ENCODE assay signal across 21 cellular contexts in the genomic region with DNA sequence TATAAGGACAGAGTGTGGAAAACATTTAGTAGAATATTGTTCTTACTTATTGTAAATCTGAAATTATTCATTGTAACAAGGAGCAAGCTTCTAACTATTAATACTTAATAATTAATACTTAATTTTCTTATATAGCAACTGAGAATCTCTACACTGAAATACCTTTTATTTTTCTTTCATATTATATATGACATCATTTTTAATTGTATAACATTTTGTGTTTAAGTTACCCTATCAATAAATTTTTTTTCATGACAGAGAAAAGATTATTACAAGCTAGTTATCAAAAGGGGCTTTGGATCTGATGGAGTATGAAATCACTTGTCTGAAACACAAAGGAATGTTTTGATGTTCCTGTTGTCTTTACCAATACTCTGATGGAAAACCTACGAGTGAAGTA.
DNase-seq lines count a peak whose midpoint lies in the region; ATAC-seq, FAIRE-seq and TF ChIP-seq lines count a peak whose summit lies in the region.
"Had no signal": no experiment of that assay in that cellular context is flagged by ENCODE, and none has a peak within 500 bp of the region (broad histone marks: within the 10 kb centered on the region; RNA-seq: fewer than 3 reads in every experiment).

No MANE protein-coding gene starts in this region.

- no peak overlapping the region for H3K4me3 ChIP-seq in HEK293 (ENCODE audit: low read depth, low read length)
- H3K4me3 ChIP-seq: BLaER1, GM12878, HAP-1 had no signal

- H3K36me3 Mint-ChIP-seq in nephron (ENCODE audit: low read depth) = peaks cover 7% of the 10 kb centered on the region
- H3K36me3 Mint-ChIP-seq in activated CD4-positive, alpha-beta T cell treated with anti-CD3 and anti-CD28 coated beads, Interleukin-2, amount 10 ng/mL, durations not matched to agents 7 days and 5 days (ENCODE audit: low read depth) = no peaks in the 10 kb centered on the region
- H3K36me3 Mint-ChIP-seq: CD4-positive, CD25-positive, alpha-beta regulatory T cell; CD8-positive, alpha-beta T cell had no signal

- H3K27ac Mint-ChIP-seq in nephron = peak overlapping the region; percentile 37 to 59 (median 45)
- H3K27ac Mint-ChIP-seq in activated CD4-positive, alpha-beta T cell treated with anti-CD3 and anti-CD28 coated beads, Interleukin-2, amount 10 ng/mL, durations not matched to agents 7 days and 5 days = no peak overlapping the region
- H3K27ac Mint-ChIP-seq: CD4-positive, CD25-positive, alpha-beta regulatory T cell; CD8-positive, alpha-beta T cell had no signal

- H3K9me3 Mint-ChIP-seq in nephron = peaks cover 11% of the 10 kb centered on the region
- peaks cover 2% of the 10 kb centered on the region for H3K9me3 Mint-ChIP-seq in activated CD4-positive, alpha-beta T cell treated with anti-CD3 and anti-CD28 coated beads, Interleukin-2, amount 10 ng/mL, durations not matched to agents 7 days and 5 days

- ATAC-seq in GM21737 (IDR thresholded peaks at IDR 0.05; ENCODE audit: unreplicated experiment) (no peak), GM18498 (IDR thresholded peaks at IDR 0.05; ENCODE audit: unreplicated experiment) (no peak)
- ATAC-seq: CD8-positive, alpha-beta T cell; GM12878 had no signal

- 0 out of 2 replicates have a peak, but pooled peaks cover 3% of the 10 kb centered on the region for H3K4me1 ChIP-seq in HEK293 (ENCODE audit: control insufficient read depth, insufficient read depth, low read length)
- H3K4me1 ChIP-seq: BLaER1, HAP-1 had no signal

- no peak for DNase-seq in activated CD4-positive, alpha-beta T cell treated with anti-CD3 and anti-CD28 coated beads, Interleukin-2, amount 10 ng/mL, durations not matched to agents 7 days and 5 days
- no peak for DNase-seq in NOMO-1 (lab: John Stamatoyannopoulos, UW; ENCODE audit: unreplicated experiment in 2 of 2)
- DNase-seq: 8988T; Caco-2; CD4-positive, CD25-positive, alpha-beta regulatory T cell; CD8-positive, alpha-beta T cell; DMS153; DND-41; GDM1; GOT3 had no signal

- no peak overlapping the region for H3K4me3 Mint-ChIP-seq in nephron
- no peak overlapping the region for H3K4me3 Mint-ChIP-seq in activated CD4-positive, alpha-beta T cell treated with anti-CD3 and anti-CD28 coated beads, Interleukin-2, amount 10 ng/mL, durations not matched to agents 7 days and 5 days
- H3K4me3 Mint-ChIP-seq: CD4-positive, CD25-positive, alpha-beta regulatory T cell; CD8-positive, alpha-beta T cell had no signal

- POLR2A ChIA-PET in HEK293 (lab: Yijun Ruan, JAX) = no interaction called here
- POLR2A ChIA-PET in activated CD4-positive, alpha-beta T cell treated with anti-CD3 and anti-CD28 coated beads, Interleukin-2, amount 10 ng/mL, durations not matched to agents 7 days and 5 days (lab: Charles Lee) = no interaction called here

- CTCF ChIA-PET in HEK293 (lab: Yijun Ruan, JAX) = no interaction called here
- CTCF ChIA-PET in activated CD4-positive, alpha-beta T cell treated with anti-CD3 and anti-CD28 coated beads, Interleukin-2, amount 10 ng/mL, durations not matched to agents 7 days and 5 days (lab: Charles Lee) = no interaction called here

- no peaks in the 10 kb centered on the region for H3K27me3 Mint-ChIP-seq in nephron (ENCODE audit: low read depth)
- peaks cover 7% of the 10 kb centered on the region for H3K27me3 Mint-ChIP-seq in activated CD4-positive, alpha-beta T cell treated with anti-CD3 and anti-CD28 coated beads, Interleukin-2, amount 10 ng/mL, durations not matched to agents 7 days and 5 days
- H3K27me3 Mint-ChIP-seq: CD4-positive, CD25-positive, alpha-beta regulatory T cell had no signal

- peaks cover 22% of the 10 kb centered on the region for H3K4me1 Mint-ChIP-seq in nephron
- no peaks in the 10 kb centered on the region for H3K4me1 Mint-ChIP-seq in activated CD4-positive, alpha-beta T cell treated with anti-CD3 and anti-CD28 coated beads, Interleukin-2, amount 10 ng/mL, durations not matched to agents 7 days and 5 days

- H3K9me3 ChIP-seq in HEK293 (ENCODE audit: control insufficient read depth, insufficient read depth, low read depth, low read length) = no peaks in the 10 kb centered on the region
- H3K9me3 ChIP-seq: Caco-2, HAP-1 had no signal

- H3K27ac ChIP-seq in HEK293 (ENCODE audit: extremely low read depth, low read depth, low read length) = no peak overlapping the region
- H3K27ac ChIP-seq: BLaER1, C4-2B had no signal

- FAIRE-seq in A204.1 (lab: Jason Lieb, UNC) = peak; percentile 60
- FAIRE-seq in colon (lab: Jason Lieb, UNC) = peak; percentile 31
- FAIRE-seq: GM12878, H54 had no signal

- TF ChIP-seq CTCF in HEK293 (tag by site-specific recombination; IDR thresholded peaks at IDR 0.05) (no peak), nephron (IDR thresholded peaks at IDR 0.05; ENCODE audit: unreplicated experiment in 3 of 3) (no peak)

- H3K36me3 ChIP-seq in HEK293 (ENCODE audit: control insufficient read depth in 2 of 2, insufficient read depth in 1 of 2, low read length in 2 of 2) = no peaks in the 10 kb centered on the region
- H3K36me3 ChIP-seq: BLaER1, HAP-1 had no signal

TF ChIP-seq in HEK293, 187 proteins besides CTCF, POLR2A, EP300 and RAD21:
- TF ChIP-seq BCL11B (tag by site-specific recombination; IDR thresholded peaks at IDR 0.05; ENCODE audit: low read depth) (no peak), ZFP3 (tag by site-specific recombination; IDR thresholded peaks at IDR 0.05; ENCODE audit: low read depth) (no peak), ZNF175 (tag by site-specific recombination; IDR thresholded peaks at IDR 0.05) (no peak), OVOL3 (tag by site-specific recombination; IDR thresholded peaks at IDR 0.05) (no peak), ZNF239 (tag by site-specific recombination; IDR thresholded peaks at IDR 0.05) (no peak)
- TF ChIP-seq, protein P1, sequence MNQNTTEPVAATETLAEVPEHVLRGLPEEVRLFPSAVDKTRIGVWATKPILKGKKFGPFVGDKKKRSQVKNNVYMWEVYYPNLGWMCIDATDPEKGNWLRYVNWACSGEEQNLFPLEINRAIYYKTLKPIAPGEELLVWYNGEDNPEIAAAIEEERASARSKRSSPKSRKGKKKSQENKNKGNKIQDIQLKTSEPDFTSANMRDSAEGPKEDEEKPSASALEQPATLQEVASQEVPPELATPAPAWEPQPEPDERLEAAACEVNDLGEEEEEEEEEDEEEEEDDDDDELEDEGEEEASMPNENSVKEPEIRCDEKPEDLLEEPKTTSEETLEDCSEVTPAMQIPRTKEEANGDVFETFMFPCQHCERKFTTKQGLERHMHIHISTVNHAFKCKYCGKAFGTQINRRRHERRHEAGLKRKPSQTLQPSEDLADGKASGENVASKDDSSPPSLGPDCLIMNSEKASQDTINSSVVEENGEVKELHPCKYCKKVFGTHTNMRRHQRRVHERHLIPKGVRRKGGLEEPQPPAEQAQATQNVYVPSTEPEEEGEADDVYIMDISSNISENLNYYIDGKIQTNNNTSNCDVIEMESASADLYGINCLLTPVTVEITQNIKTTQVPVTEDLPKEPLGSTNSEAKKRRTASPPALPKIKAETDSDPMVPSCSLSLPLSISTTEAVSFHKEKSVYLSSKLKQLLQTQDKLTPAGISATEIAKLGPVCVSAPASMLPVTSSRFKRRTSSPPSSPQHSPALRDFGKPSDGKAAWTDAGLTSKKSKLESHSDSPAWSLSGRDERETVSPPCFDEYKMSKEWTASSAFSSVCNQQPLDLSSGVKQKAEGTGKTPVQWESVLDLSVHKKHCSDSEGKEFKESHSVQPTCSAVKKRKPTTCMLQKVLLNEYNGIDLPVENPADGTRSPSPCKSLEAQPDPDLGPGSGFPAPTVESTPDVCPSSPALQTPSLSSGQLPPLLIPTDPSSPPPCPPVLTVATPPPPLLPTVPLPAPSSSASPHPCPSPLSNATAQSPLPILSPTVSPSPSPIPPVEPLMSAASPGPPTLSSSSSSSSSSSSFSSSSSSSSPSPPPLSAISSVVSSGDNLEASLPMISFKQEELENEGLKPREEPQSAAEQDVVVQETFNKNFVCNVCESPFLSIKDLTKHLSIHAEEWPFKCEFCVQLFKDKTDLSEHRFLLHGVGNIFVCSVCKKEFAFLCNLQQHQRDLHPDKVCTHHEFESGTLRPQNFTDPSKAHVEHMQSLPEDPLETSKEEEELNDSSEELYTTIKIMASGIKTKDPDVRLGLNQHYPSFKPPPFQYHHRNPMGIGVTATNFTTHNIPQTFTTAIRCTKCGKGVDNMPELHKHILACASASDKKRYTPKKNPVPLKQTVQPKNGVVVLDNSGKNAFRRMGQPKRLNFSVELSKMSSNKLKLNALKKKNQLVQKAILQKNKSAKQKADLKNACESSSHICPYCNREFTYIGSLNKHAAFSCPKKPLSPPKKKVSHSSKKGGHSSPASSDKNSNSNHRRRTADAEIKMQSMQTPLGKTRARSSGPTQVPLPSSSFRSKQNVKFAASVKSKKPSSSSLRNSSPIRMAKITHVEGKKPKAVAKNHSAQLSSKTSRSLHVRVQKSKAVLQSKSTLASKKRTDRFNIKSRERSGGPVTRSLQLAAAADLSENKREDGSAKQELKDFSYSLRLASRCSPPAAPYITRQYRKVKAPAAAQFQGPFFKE (tag by site-specific recombination; IDR thresholded peaks at IDR 0.05; ENCODE audit: borderline replicate concordance) = no peak
- TF ChIP-seq, protein P2, sequence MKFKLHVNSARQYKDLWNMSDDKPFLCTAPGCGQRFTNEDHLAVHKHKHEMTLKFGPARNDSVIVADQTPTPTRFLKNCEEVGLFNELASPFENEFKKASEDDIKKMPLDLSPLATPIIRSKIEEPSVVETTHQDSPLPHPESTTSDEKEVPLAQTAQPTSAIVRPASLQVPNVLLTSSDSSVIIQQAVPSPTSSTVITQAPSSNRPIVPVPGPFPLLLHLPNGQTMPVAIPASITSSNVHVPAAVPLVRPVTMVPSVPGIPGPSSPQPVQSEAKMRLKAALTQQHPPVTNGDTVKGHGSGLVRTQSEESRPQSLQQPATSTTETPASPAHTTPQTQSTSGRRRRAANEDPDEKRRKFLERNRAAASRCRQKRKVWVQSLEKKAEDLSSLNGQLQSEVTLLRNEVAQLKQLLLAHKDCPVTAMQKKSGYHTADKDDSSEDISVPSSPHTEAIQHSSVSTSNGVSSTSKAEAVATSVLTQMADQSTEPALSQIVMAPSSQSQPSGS (tag by site-specific recombination; IDR thresholded peaks at IDR 0.05; ENCODE audit: low read depth) = peak; percentile 82
